ENCODE assay signal across 20 cellular contexts in the genomic region with DNA sequence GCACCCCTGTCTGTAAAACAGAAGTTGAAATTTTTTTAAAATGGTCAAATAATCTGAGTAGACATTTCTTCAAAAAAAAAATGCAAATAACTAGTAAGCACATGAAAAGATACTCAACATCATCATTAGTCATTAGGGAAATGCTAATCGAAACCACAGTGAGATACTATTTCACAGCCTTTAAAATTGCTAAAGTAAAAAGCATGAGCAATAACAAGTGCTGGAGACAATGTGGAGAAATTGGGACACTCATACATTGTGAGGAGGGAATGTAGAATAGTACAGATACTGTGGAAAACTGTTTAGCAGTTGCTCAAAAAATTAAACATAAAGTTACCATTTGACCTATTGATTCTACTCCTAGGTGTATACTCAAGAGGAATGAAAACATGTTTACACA. TPM values are rescaled to one million over a fixed set of nuclear protein-coding genes. Genes with fewer than 3 reads are reported as not detected.
DNase-seq lines count a peak whose midpoint lies in the region; ATAC-seq and TF ChIP-seq lines count a peak whose summit lies in the region.
"Had no signal": no experiment of that assay in that cellular context is flagged by ENCODE, and none has a peak within 500 bp of the region (broad histone marks: within the 10 kb centered on the region; RNA-seq: fewer than 3 reads in every experiment).

No MANE protein-coding gene starts in this region.

- no peak overlapping the region for H3K4me3 Mint-ChIP-seq in MCF 10A (ENCODE audit: unreplicated experiment)
- H3K4me3 Mint-ChIP-seq: B cell; CD4-positive, CD25-positive, alpha-beta regulatory T cell; CD8-positive, alpha-beta T cell had no signal

- intact Hi-C loops in mammary epithelial cell (cut with micrococcal nuclease) (no loop called here), MCF 10A (cut with micrococcal nuclease) (no loop called here), PC-3 (cut with micrococcal nuclease) (no loop called here), mucosa of descending colon (cut with DNase I, micrococcal nuclease) (no loop called here)

- no peaks in the 10 kb centered on the region for H3K36me3 Mint-ChIP-seq in MCF 10A (ENCODE audit: insufficient read depth, unreplicated experiment)
- H3K36me3 Mint-ChIP-seq: CD4-positive, CD25-positive, alpha-beta regulatory T cell; CD8-positive, alpha-beta T cell had no signal

- no peak overlapping the region for H2AFZ ChIP-seq in mammary epithelial cell (ENCODE audit: low read depth, low read length)
- H2AFZ ChIP-seq in PC-3 (ENCODE audit: low read length), result no peak overlapping the region

- 80% methylated on average over 1 of the region's 1 CpG for WGBS in mammary epithelial cell (ENCODE audit: low coverage, missing lambda C conversion rate)

- peaks cover 6% of the 10 kb centered on the region for H3K4me1 Mint-ChIP-seq in MCF 10A (ENCODE audit: insufficient read depth, unreplicated experiment)
- H3K4me1 Mint-ChIP-seq: B cell; CD4-positive, CD25-positive, alpha-beta regulatory T cell had no signal

- H3K27me3 Mint-ChIP-seq in MCF 10A (ENCODE audit: insufficient read depth, unreplicated experiment), result no peaks in the 10 kb centered on the region

- H3K4me1 ChIP-seq in mammary epithelial cell (ENCODE audit: insufficient read depth, low read length) (no peaks in the 10 kb centered on the region), PC-3 (ENCODE audit: insufficient read depth, low read length) (peaks cover 15% of the 10 kb centered on the region), mucosa of descending colon (ENCODE audit: low read depth) (no peaks in the 10 kb centered on the region)
- H3K4me1 ChIP-seq: BLaER1, Caco-2, HAP-1 had no signal

- no peaks in the 10 kb centered on the region for H3K9me2 ChIP-seq in PC-3 (replicated peaks; ENCODE audit: low read length)

- H3K27ac Mint-ChIP-seq in MCF 10A (ENCODE audit: low read depth, unreplicated experiment), result no peak overlapping the region
- H3K27ac Mint-ChIP-seq: B cell; CD4-positive, CD25-positive, alpha-beta regulatory T cell; CD8-positive, alpha-beta T cell had no signal

- H3K27me3 ChIP-seq in mammary epithelial cell (ENCODE audit: insufficient read depth, low read length) (no peaks in the 10 kb centered on the region), PC-3 (ENCODE audit: low read length) (no peaks in the 10 kb centered on the region)
- H3K27me3 ChIP-seq: BLaER1 had no signal

- H3K9me3 Mint-ChIP-seq in MCF 10A (ENCODE audit: unreplicated experiment), result peaks cover 12% of the 10 kb centered on the region

- in situ Hi-C loops in mammary epithelial cell (cut with MboI; ENCODE audit: low sequenced_read_pairs in 2 of 2), result no loop called here

- no peaks in the 10 kb centered on the region for H4K20me1 ChIP-seq in mammary epithelial cell (ENCODE audit: insufficient read depth, low read length)
- no peaks in the 10 kb centered on the region for H4K20me1 ChIP-seq in PC-3 (ENCODE audit: low read length)
- H4K20me1 ChIP-seq: BLaER1 had no signal

- no peaks in the 10 kb centered on the region for H3K79me2 ChIP-seq in mammary epithelial cell (ENCODE audit: insufficient read depth, low read length)
- H3K79me2 ChIP-seq in PC-3 (ENCODE audit: low read length), result no peaks in the 10 kb centered on the region

- DNase-seq in mammary epithelial cell (peak; percentile 67), MCF 10A (ENCODE audit: unreplicated experiment) (no peak), PC-3 (no peak), epithelial cell of esophagus (ENCODE audit: low read depth) (peak; percentile 31), mucosa of descending colon (no peak)
- DNase-seq: Caco-2; CD4-positive, CD25-positive, alpha-beta regulatory T cell; CD8-positive, alpha-beta T cell; DMS153; DND-41; GDM1; GOT3 had no signal

- POLR2A ChIA-PET in MCF 10A (lab: Yijun Ruan, JAX), result no interaction called here
- POLR2A ChIA-PET in PC-3 (lab: Charles Lee; ENCODE audit: unreplicated experiment), result no interaction called here

- CTCF ChIA-PET in mammary epithelial cell (lab: Charles Lee; ENCODE audit: low non-redundant PET), result no interaction called here
- CTCF ChIA-PET in MCF 10A (lab: Yijun Ruan, JAX), result interaction anchor here (1.0 kb wide), 1 partner anchor 437 kb away, joined by 4 read pairs; no protein-coding TSS in a partner anchor
- CTCF ChIA-PET in PC-3 (lab: Charles Lee), result no interaction called here

- no peaks in the 10 kb centered on the region for H3F3A ChIP-seq in PC-3 (ENCODE audit: low read length, unreplicated experiment)

- dilution Hi-C loops in mammary epithelial cell (cut with HindIII; ENCODE audit: low sequenced_read_pairs), result no loop called here

- ATAC-seq in PC-3 (no peak), mucosa of descending colon (no peak), HG03280 (IDR thresholded peaks at IDR 0.05; ENCODE audit: unreplicated experiment) (no peak), HG03175 (IDR thresholded peaks at IDR 0.05; ENCODE audit: unreplicated experiment) (no peak)
- ATAC-seq: CD8-positive, alpha-beta T cell; GM12878 had no signal

- H3K9me3 ChIP-seq in mammary epithelial cell (replicated peaks; ENCODE audit: insufficient read depth, low read length) (no peaks in the 10 kb centered on the region), PC-3 (ENCODE audit: low read length) (no peaks in the 10 kb centered on the region), mucosa of descending colon (no peaks in the 10 kb centered on the region)
- H3K9me3 ChIP-seq: HAP-1 had no signal

- H3K9ac ChIP-seq in mammary epithelial cell (ENCODE audit: insufficient read depth, low read length), result no peak overlapping the region
- H3K9ac ChIP-seq in PC-3 (ENCODE audit: low read length), result no peak overlapping the region
- H3K9ac ChIP-seq: BLaER1 had no signal

- H3K4me2 ChIP-seq in mammary epithelial cell (ENCODE audit: insufficient read depth, low read depth, low read length), result no peak overlapping the region
- H3K4me2 ChIP-seq in PC-3 (ENCODE audit: low read length), result no peak overlapping the region
- H3K4me2 ChIP-seq: BLaER1 had no signal

- TF ChIP-seq CTCF in mammary epithelial cell (conservative IDR thresholded peaks at IDR 0.05 in 1 of 2, IDR thresholded peaks at IDR 0.05 in 1 of 2; ENCODE audit: extremely low read depth in 1 of 2, insufficient read depth in 1 of 2, low read depth in 1 of 2, low read length in 2 of 2) (no peak), MCF 10A (IDR thresholded peaks at IDR 0.05; ENCODE audit: unreplicated experiment) (no peak), PC-3 (conservative IDR thresholded peaks at IDR 0.05; ENCODE audit: low read depth, low read length) (no peak), epithelial cell of esophagus (IDR thresholded peaks at IDR 0.05; ENCODE audit: insufficient read depth, low read depth, low read length, missing control alignments) (no peak), mucosa of descending colon (IDR thresholded peaks at IDR 0.05) (no peak)

- no peaks in the 10 kb centered on the region for H3K36me3 ChIP-seq in mammary epithelial cell (ENCODE audit: insufficient read depth, low read length)
- H3K36me3 ChIP-seq in PC-3 (ENCODE audit: low read depth, low read length), result no peaks in the 10 kb centered on the region
- no peaks in the 10 kb centered on the region for H3K36me3 ChIP-seq in mucosa of descending colon (ENCODE audit: low read depth)
- H3K36me3 ChIP-seq: BLaER1, HAP-1 had no signal

- BruUV-seq in mammary epithelial cell (replicated peaks; lab: Mats Ljungman, UMichigan) (no TSS peak), MCF 10A (replicated peaks; lab: Mats Ljungman, UMichigan) (no TSS peak), PC-3 (replicated peaks; lab: Mats Ljungman, UMichigan) (no TSS peak)

- H3K27ac ChIP-seq in mammary epithelial cell (ENCODE audit: insufficient read depth, low read depth, low read length), result no peak overlapping the region
- H3K27ac ChIP-seq in PC-3 (ENCODE audit: low read length), result 0 out of 2 replicates have a peak overlapping the region, but pooled peaks have one; percentile 3
- H3K27ac ChIP-seq: 22Rv1, BLaER1, C4-2B had no signal

- H3K4me3 ChIP-seq in mammary epithelial cell (replicated peaks in 1 of 3; ENCODE audit: insufficient read depth in 1 of 3, low read depth in 2 of 3, low read length in 3 of 3) (no peak overlapping the region), PC-3 (ENCODE audit: low read length) (no peak overlapping the region), epithelial cell of esophagus (ENCODE audit: low read length) (no peak overlapping the region), mucosa of descending colon (no peak overlapping the region)
- H3K4me3 ChIP-seq: BLaER1, GM12878, HAP-1 had no signal

RNA-seq across cellular contexts. Expression of a gene that starts 58.4 kb away (rescaled TPM):
- total RNA-seq in mammary epithelial cell (10 to 100 TPM; 27.3 to 30.0 TPM), MCF 10A (2022) (27.8 and 30.5 TPM in 2 replicates), PC-3 (2014; rRNA removed) (10.7 and 13.3 TPM in 2 replicates), mucosa of descending colon (10 to 100 TPM in 1 of 3 donors, 1 to 10 TPM in 2; 1.6 to 60.5 (median 6.6) TPM)
- 8.6 TPM for polyA plus RNA-seq in mammary epithelial cell
- 14.2 TPM for polyA minus RNA-seq in mammary epithelial cell
- total RNA-seq: GM12878 had no signal
- polyA plus RNA-seq: GM12878 had no signal

Comparison
In these comparisons a context has a peak if more than half of its experiments do, and no peak if none do; other contexts are left out.
1. DNase-seq: peak in mammary epithelial cell (single experiment) and epithelial cell of esophagus (single experiment); none in MCF 10A (single experiment), PC-3 (single experiment) and mucosa of descending colon (0 of 3).